23 cellular contexts compared by ENCODE assay signal in the genomic region with DNA sequence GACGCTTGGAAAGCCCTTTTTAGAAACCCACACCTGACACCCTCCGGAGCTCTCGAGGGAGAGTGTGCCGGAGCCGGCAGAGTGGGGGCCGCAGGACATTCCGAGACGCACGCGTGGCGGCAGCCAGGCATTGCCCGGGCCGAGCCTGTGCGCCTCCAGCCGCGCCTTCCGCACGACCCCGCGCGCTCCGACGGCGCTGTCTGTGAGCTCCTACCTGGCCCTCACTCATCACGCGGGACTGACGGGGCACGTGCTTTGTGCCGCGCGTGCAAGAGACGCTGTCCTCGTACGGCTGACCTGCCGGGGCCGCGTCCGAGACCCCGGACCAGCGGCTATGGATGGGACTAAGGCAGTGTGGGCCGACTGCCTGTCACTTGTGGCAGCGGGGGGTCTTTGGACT. TPM values are rescaled to one million over a fixed set of nuclear protein-coding genes. Genes with fewer than 3 reads are reported as not detected.
"Had no signal": no experiment of that assay in that cellular context is flagged by ENCODE, and none has a peak within 500 bp of the region (broad histone marks: within the 10 kb centered on the region; RNA-seq: fewer than 3 reads in every experiment).

No MANE protein-coding gene starts in this region.

- DNase-seq: Karpas-422, KG1, MG63, NCI-H1092, NCI-H1105 treated with DMSO at 0.1 percent for 48 hours, NCI-H1417 treated with DMSO at 0.1 percent for 48 hours, NCI-H146, NCI-H1694 treated with DMSO at 0.1 percent for 48 hours, NCI-H1930, NCI-H2081, NCI-H2107, NCI-H2227 treated with DMSO at 0.1 percent for 48 hours, NCI-H524 treated with DMSO at 0.1 percent for 48 hours, NCI-H69, NCI-H774, RPMI8226, SHP77, SK-N-SH, SW 1271 had no signal

- H3K4me3 ChIP-seq: MG63 had no signal

- H3K36me3 ChIP-seq: MG63 had no signal

- H3K9me3 ChIP-seq: SK-N-SH had no signal

- FAIRE-seq: RCC 7860 had no signal

- H3K9ac ChIP-seq: SK-N-SH had no signal

- H3K4me2 ChIP-seq: SK-N-SH had no signal

RNA-seq across cellular contexts. Expression of a gene that starts 5.2 kb away (rescaled TPM):
- total RNA-seq: HT-29, NCI-H460, SK-MEL-5 had no signal
